Comparison of ENCODE assay signal across 2 cellular contexts in genomic region chr16:69324585-69325253, GRCh38.
TF ChIP-seq lines count a peak whose summit lies in the region.

No MANE protein-coding gene starts in this region.

TF ChIP-seq in GM23338, 12 proteins besides CTCF, POLR2A, EP300 and RAD21:
- no peak for TF ChIP-seq EZH2phosphoT487 (IDR thresholded peaks at IDR 0.05; ENCODE audit: unreplicated experiment)
- TF ChIP-seq POLR2AphosphoS5 (IDR thresholded peaks at IDR 0.05; ENCODE audit: low read depth), result 0 out of 2 replicates have a peak, but pooled peaks have one; percentile 31
- no peak for TF ChIP-seq CREB1 (CRISPR knock-in tag; IDR thresholded peaks at IDR 0.05; ENCODE audit: low read depth)
- no peak for TF ChIP-seq ZNF331 (CRISPR knock-in tag; IDR thresholded peaks at IDR 0.05; ENCODE audit: low read depth)
- TF ChIP-seq NANOG (IDR thresholded peaks at IDR 0.05; ENCODE audit: borderline replicate concordance), result no peak
- TF ChIP-seq ETS1 (IDR thresholded peaks at IDR 0.05), result no peak
- no peak for TF ChIP-seq ZNF114 (CRISPR knock-in tag; IDR thresholded peaks at IDR 0.05)

TF ChIP-seq in HepG2, 621 proteins besides CTCF, POLR2A, EP300 and RAD21:
- TF ChIP-seq MIXL1 (CRISPR knock-in tag; IDR thresholded peaks at IDR 0.05) (no peak), TAF1 (CRISPR knock-in tag; IDR thresholded peaks at IDR 0.05) (peak; percentile 12; the same call in 1 of the 2 replicates), ZC3H13 (CRISPR knock-in tag; IDR thresholded peaks at IDR 0.05) (0 out of 2 replicates have a peak, but pooled peaks have one; percentile 56), TOE1 (CRISPR knock-in tag; IDR thresholded peaks at IDR 0.05) (no peak), TFE3 (CRISPR knock-in tag; IDR thresholded peaks at IDR 0.05) (no peak), ZFP91 (CRISPR knock-in tag; IDR thresholded peaks at IDR 0.05; ENCODE audit: borderline replicate concordance) (0 out of 2 replicates have a peak, but pooled peaks have one; percentile 41), POLR2G (IDR thresholded peaks at IDR 0.05; ENCODE audit: low read depth, low read length) (peak; percentile 37; the same call in 1 of the 2 replicates)
